Comparison of ENCODE assay signal across 20 cellular contexts in the genomic region with DNA sequence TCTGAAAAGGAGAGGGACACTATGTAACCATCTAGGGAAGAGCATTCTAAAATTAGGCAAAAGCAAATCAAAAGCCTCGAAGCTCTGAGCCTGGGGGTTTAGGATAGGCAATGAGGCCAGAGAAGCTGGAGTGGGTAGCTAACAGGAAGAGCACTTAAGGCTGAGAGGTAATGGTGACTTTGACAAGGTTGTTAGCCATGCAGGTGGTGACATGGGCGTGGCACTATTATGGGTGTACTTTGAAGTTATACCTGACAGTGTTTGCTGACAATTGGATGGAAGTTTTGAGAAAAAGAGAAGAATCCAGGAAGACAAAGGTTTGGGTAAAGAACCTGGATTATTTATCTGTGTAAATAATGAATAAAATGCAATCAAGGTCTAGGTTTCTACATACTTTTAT.
"Had no signal": no experiment of that assay in that cellular context is flagged by ENCODE, and none has a peak within 500 bp of the region (broad histone marks: within the 10 kb centered on the region; RNA-seq: fewer than 3 reads in every experiment).

No MANE protein-coding gene starts in this region.

- FAIRE-seq: bronchial epithelial cell, keratinocyte had no signal

- H3K27ac ChIP-seq: adrenal gland, gastrocnemius medialis, prostate gland, right atrium auricular region, VCaP had no signal

- H3K36me3 ChIP-seq: adrenal gland, gastrocnemius medialis, prostate gland, right atrium auricular region had no signal

- H3K4me1 ChIP-seq: adrenal gland, prostate gland had no signal

- DNase-seq: activated CD4-positive, alpha-beta T cell treated with anti-CD3 and anti-CD28 coated beads, Interleukin-2, amount 50 U/mL, for 1 hour; activated CD4-positive, CD25-positive, alpha-beta regulatory T cell treated with anti-CD3 and anti-CD28 coated beads, Interleukin-2, amount 50 U/mL, for 72 hours; activated CD8-positive, alpha-beta memory T cell treated with anti-CD3 and anti-CD28 coated beads for 24 hours; activated CD8-positive, alpha-beta memory T cell treated with anti-CD3 and anti-CD28 coated beads, Interleukin-2, amount 50 U/mL, for 48 hours; activated effector memory CD4-positive, alpha-beta T cell treated with anti-CD3 and anti-CD28 coated beads, Interleukin-2, amount 50 U/mL, for 16 hours; activated T-cell treated with anti-CD3 and anti-CD28 coated beads, Interleukin-2, amount 50 U/mL, for 72 hours; adrenal gland; cerebellar nuclear complex; effector CD4-positive, alpha-beta T cell; gastrocnemius medialis; head of caudate nucleus; left ventricle myocardium superior; naive thymus-derived CD8-positive, alpha-beta T cell; T-helper 17 cell; trophoblast cell had no signal

- H3K9me3 ChIP-seq: adrenal gland, gastrocnemius medialis, prostate gland, right atrium auricular region had no signal

- H3K27me3 ChIP-seq: adrenal gland, gastrocnemius medialis, right atrium auricular region had no signal

- H3K4me3 ChIP-seq: adrenal gland, gastrocnemius medialis, prostate gland, right atrium auricular region had no signal
